In genomic region chr2:240620149-240620731, GRCh38 we compare ENCODE assay signal across 2 cellular contexts.
TF ChIP-seq lines count a peak whose summit lies in the region.

No MANE protein-coding gene starts in this region.

TF ChIP-seq in WTC11, 78 proteins besides CTCF, POLR2A, EP300 and RAD21:
- TF ChIP-seq JUN (CRISPR knock-in tag; IDR thresholded peaks at IDR 0.05) (no peak), E2F4 (CRISPR knock-in tag; IDR thresholded peaks at IDR 0.05; ENCODE audit: borderline replicate concordance, low read depth) (no peak), FOXK1 (CRISPR knock-in tag; IDR thresholded peaks at IDR 0.05) (no peak), USF1 (CRISPR knock-in tag; IDR thresholded peaks at IDR 0.05) (no peak), ZNF263 (CRISPR knock-in tag; IDR thresholded peaks at IDR 0.05; ENCODE audit: low read depth) (no peak)
- TF ChIP-seq, protein P1, sequence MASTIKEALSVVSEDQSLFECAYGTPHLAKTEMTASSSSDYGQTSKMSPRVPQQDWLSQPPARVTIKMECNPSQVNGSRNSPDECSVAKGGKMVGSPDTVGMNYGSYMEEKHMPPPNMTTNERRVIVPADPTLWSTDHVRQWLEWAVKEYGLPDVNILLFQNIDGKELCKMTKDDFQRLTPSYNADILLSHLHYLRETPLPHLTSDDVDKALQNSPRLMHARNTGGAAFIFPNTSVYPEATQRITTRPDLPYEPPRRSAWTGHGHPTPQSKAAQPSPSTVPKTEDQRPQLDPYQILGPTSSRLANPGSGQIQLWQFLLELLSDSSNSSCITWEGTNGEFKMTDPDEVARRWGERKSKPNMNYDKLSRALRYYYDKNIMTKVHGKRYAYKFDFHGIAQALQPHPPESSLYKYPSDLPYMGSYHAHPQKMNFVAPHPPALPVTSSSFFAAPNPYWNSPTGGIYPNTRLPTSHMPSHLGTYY (CRISPR knock-in tag; IDR thresholded peaks at IDR 0.05), result no peak
- TF ChIP-seq, protein P2, sequence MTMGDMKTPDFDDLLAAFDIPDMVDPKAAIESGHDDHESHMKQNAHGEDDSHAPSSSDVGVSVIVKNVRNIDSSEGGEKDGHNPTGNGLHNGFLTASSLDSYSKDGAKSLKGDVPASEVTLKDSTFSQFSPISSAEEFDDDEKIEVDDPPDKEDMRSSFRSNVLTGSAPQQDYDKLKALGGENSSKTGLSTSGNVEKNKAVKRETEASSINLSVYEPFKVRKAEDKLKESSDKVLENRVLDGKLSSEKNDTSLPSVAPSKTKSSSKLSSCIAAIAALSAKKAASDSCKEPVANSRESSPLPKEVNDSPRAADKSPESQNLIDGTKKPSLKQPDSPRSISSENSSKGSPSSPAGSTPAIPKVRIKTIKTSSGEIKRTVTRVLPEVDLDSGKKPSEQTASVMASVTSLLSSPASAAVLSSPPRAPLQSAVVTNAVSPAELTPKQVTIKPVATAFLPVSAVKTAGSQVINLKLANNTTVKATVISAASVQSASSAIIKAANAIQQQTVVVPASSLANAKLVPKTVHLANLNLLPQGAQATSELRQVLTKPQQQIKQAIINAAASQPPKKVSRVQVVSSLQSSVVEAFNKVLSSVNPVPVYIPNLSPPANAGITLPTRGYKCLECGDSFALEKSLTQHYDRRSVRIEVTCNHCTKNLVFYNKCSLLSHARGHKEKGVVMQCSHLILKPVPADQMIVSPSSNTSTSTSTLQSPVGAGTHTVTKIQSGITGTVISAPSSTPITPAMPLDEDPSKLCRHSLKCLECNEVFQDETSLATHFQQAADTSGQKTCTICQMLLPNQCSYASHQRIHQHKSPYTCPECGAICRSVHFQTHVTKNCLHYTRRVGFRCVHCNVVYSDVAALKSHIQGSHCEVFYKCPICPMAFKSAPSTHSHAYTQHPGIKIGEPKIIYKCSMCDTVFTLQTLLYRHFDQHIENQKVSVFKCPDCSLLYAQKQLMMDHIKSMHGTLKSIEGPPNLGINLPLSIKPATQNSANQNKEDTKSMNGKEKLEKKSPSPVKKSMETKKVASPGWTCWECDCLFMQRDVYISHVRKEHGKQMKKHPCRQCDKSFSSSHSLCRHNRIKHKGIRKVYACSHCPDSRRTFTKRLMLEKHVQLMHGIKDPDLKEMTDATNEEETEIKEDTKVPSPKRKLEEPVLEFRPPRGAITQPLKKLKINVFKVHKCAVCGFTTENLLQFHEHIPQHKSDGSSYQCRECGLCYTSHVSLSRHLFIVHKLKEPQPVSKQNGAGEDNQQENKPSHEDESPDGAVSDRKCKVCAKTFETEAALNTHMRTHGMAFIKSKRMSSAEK (CRISPR knock-in tag; IDR thresholded peaks at IDR 0.05; ENCODE audit: borderline replicate concordance), result no peak
- TF ChIP-seq, protein P3, sequence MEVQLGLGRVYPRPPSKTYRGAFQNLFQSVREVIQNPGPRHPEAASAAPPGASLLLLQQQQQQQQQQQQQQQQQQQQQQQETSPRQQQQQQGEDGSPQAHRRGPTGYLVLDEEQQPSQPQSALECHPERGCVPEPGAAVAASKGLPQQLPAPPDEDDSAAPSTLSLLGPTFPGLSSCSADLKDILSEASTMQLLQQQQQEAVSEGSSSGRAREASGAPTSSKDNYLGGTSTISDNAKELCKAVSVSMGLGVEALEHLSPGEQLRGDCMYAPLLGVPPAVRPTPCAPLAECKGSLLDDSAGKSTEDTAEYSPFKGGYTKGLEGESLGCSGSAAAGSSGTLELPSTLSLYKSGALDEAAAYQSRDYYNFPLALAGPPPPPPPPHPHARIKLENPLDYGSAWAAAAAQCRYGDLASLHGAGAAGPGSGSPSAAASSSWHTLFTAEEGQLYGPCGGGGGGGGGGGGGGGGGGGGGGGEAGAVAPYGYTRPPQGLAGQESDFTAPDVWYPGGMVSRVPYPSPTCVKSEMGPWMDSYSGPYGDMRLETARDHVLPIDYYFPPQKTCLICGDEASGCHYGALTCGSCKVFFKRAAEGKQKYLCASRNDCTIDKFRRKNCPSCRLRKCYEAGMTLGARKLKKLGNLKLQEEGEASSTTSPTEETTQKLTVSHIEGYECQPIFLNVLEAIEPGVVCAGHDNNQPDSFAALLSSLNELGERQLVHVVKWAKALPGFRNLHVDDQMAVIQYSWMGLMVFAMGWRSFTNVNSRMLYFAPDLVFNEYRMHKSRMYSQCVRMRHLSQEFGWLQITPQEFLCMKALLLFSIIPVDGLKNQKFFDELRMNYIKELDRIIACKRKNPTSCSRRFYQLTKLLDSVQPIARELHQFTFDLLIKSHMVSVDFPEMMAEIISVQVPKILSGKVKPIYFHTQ (CRISPR knock-in tag; IDR thresholded peaks at IDR 0.05), result no peak

TF ChIP-seq in HepG2, 621 proteins besides CTCF, POLR2A, EP300 and RAD21:
- TF ChIP-seq RBFOX2 (IDR thresholded peaks at IDR 0.05; ENCODE audit: low read depth, low read length) (peak; percentile 29; the same call in 1 of the 2 replicates), ZNF34 (CRISPR knock-in tag; IDR thresholded peaks at IDR 0.05; ENCODE audit: borderline replicate concordance) (no peak), AGO2 (optimal IDR thresholded peaks at IDR 0.05; ENCODE audit: low read depth, low read length) (peak; percentile 55)
